ENCODE assay signal across 39 cellular contexts in genomic region chr15:25871403-25871802, GRCh38. TPM values are rescaled to one million over a fixed set of nuclear protein-coding genes. Genes with fewer than 3 reads are reported as not detected.
"Had no signal": no experiment of that assay in that cellular context is flagged by ENCODE, and none has a peak within 500 bp of the region (broad histone marks: within the 10 kb centered on the region; RNA-seq: fewer than 3 reads in every experiment).

No MANE protein-coding gene starts in this region.

- ATAC-seq: activated naive CD4-positive, alpha-beta T cell treated with anti-CD3 and anti-CD28 coated beads, Interleukin-2, amount 50 U/mL, for 72 hours; activated naive CD8-positive, alpha-beta T cell treated with anti-CD3 and anti-CD28 coated beads, Interleukin-2, amount 50 U/mL, for 24 hours; activated T-cell treated with anti-CD3 and anti-CD28 coated beads, Interleukin-2, amount 50 U/mL, for 4 hours; activated T-cell treated with anti-CD3 and anti-CD28 coated beads, Interleukin-2, amount 50 U/mL, for 72 hours; activated T-helper 17 cell treated with anti-CD3 and anti-CD28 coated beads, Interleukin-2, amount 50 U/mL, for 72 hours had no signal

- H3K4me3 ChIP-seq: adrenal gland, ascending aorta, body of pancreas, breast epithelium, cardiac muscle cell had no signal

- H3K27ac ChIP-seq: adrenal gland, ascending aorta, body of pancreas, brain microvascular endothelial cell, breast epithelium, cardiac muscle cell had no signal

- H3K27me3 Mint-ChIP-seq: activated naive CD4-positive, alpha-beta T cell treated with anti-CD3 and anti-CD28 coated beads, Interleukin-2, amount 50 U/mL, for 24 hours; activated naive CD8-positive, alpha-beta T cell; activated naive CD8-positive, alpha-beta T cell treated with anti-CD3 and anti-CD28 coated beads for 36 hours; activated naive CD8-positive, alpha-beta T cell treated with anti-CD3 and anti-CD28 coated beads, Interleukin-2, amount 50 U/mL, for 24 hours; activated T-helper 17 cell treated with anti-CD3 and anti-CD28 coated beads, Interleukin-2, amount 50 U/mL, for 72 hours; central memory CD8-positive, alpha-beta T cell had no signal

- H3K9me3 ChIP-seq: adrenal gland, ascending aorta, body of pancreas, breast epithelium had no signal

- H3K4me3 Mint-ChIP-seq: activated naive CD4-positive, alpha-beta T cell treated with anti-CD3 and anti-CD28 coated beads for 36 hours; activated naive CD4-positive, alpha-beta T cell treated with anti-CD3 and anti-CD28 coated beads, Interleukin-2, amount 10 ng/mL, durations not matched to agents 7 days and 5 days; activated naive CD4-positive, alpha-beta T cell treated with anti-CD3 and anti-CD28 coated beads, Interleukin-2, amount 50 U/mL, for 24 hours; activated naive CD8-positive, alpha-beta T cell; activated naive CD8-positive, alpha-beta T cell treated with anti-CD3 and anti-CD28 coated beads for 36 hours; activated naive CD8-positive, alpha-beta T cell treated with anti-CD3 and anti-CD28 coated beads, Interleukin-2, amount 10 ng/mL, durations not matched to agents 7 days and 5 days; activated naive CD8-positive, alpha-beta T cell treated with anti-CD3 and anti-CD28 coated beads, Interleukin-2, amount 50 U/mL, for 24 hours; activated T-cell treated with anti-CD3 and anti-CD28 coated beads, Interleukin-2, amount 50 U/mL, for 4 hours; activated T-cell treated with anti-CD3 and anti-CD28 coated beads, Interleukin-2, amount 50 U/mL, for 72 hours; activated T-helper 1 cell treated with anti-CD3 and anti-CD28 coated beads, Interleukin-12 subunit alpha, Interleukin-12 subunit beta, Interleukin-2, Interleukin-4 antibody, amounts not matched to agents 30 ng/mL and 10 ng/mL and 1 ng/mL, durations not matched to agents 14 hours and 24 hours and 36 hours; activated T-helper 17 cell treated with anti-CD3 and anti-CD28 coated beads, Interleukin-2, amount 50 U/mL, for 72 hours; brain; central memory CD8-positive, alpha-beta T cell had no signal

- H3K4me1 ChIP-seq: adrenal gland, ascending aorta, body of pancreas, breast epithelium had no signal

- FAIRE-seq: astrocyte, bronchial epithelial cell, colon had no signal

- H3K36me3 Mint-ChIP-seq: activated naive CD4-positive, alpha-beta T cell treated with anti-CD3 and anti-CD28 coated beads, Interleukin-2, amount 10 ng/mL, durations not matched to agents 7 days and 5 days; activated naive CD4-positive, alpha-beta T cell treated with anti-CD3 and anti-CD28 coated beads, Interleukin-2, amount 50 U/mL, for 24 hours; activated naive CD4-positive, alpha-beta T cell treated with anti-CD3 and anti-CD28 coated beads, Interleukin-2, amount 50 U/mL, for 72 hours; activated naive CD8-positive, alpha-beta T cell; activated naive CD8-positive, alpha-beta T cell treated with anti-CD3 and anti-CD28 coated beads for 36 hours; activated naive CD8-positive, alpha-beta T cell treated with anti-CD3 and anti-CD28 coated beads, Interleukin-2, amount 10 ng/mL, durations not matched to agents 7 days and 5 days; brain had no signal

- DNase-seq: activated effector memory CD4-positive, alpha-beta T cell treated with anti-CD3 and anti-CD28 coated beads, Interleukin-2, amount 50 U/mL, for 16 hours; activated effector memory CD4-positive, alpha-beta T cell treated with Interleukin-2 at 50 U/mL for 16 hours; activated gamma-delta T cell; activated gamma-delta T cell treated with Interleukin-2 at 50 U/mL for 16 hours; activated naive CD4-positive, alpha-beta T cell; activated naive CD4-positive, alpha-beta T cell treated with anti-CD3 and anti-CD28 coated beads for 36 hours; activated naive CD4-positive, alpha-beta T cell treated with anti-CD3 and anti-CD28 coated beads, Interleukin-2, amount 10 ng/mL, durations not matched to agents 7 days and 5 days; activated naive CD4-positive, alpha-beta T cell treated with anti-CD3 and anti-CD28 coated beads, Interleukin-2, amount 50 U/mL, for 16 hours; activated naive CD4-positive, alpha-beta T cell treated with Interleukin-2 at 50 U/mL for 16 hours; activated naive CD8-positive, alpha-beta T cell treated with anti-CD3 and anti-CD28 coated beads for 36 hours; activated naive CD8-positive, alpha-beta T cell treated with anti-CD3 and anti-CD28 coated beads, Interleukin-2, amount 10 ng/mL, durations not matched to agents 7 days and 5 days; activated naive CD8-positive, alpha-beta T cell treated with anti-CD3 and anti-CD28 coated beads, Interleukin-2, amount 50 U/mL, for 24 hours; activated T-cell treated with anti-CD3 and anti-CD28 coated beads, Interleukin-2, amount 50 U/mL, for 4 hours; activated T-cell treated with anti-CD3 and anti-CD28 coated beads, Interleukin-2, amount 50 U/mL, for 48 hours; activated T-cell treated with anti-CD3 and anti-CD28 coated beads, Interleukin-2, amount 50 U/mL, for 72 hours; adrenal gland; amniotic stem cell; amygdala; anterior cingulate cortex; aorta; body of pancreas; brain microvascular endothelial cell; caudate nucleus; central memory CD4-positive, alpha-beta T cell; cerebellar nuclear complex had no signal

- H3K27ac Mint-ChIP-seq: activated naive CD4-positive, alpha-beta T cell treated with anti-CD3 and anti-CD28 coated beads for 36 hours; activated naive CD4-positive, alpha-beta T cell treated with anti-CD3 and anti-CD28 coated beads, Interleukin-2, amount 10 ng/mL, durations not matched to agents 7 days and 5 days; activated naive CD4-positive, alpha-beta T cell treated with anti-CD3 and anti-CD28 coated beads, Interleukin-2, amount 50 U/mL, for 24 hours; activated naive CD4-positive, alpha-beta T cell treated with anti-CD3 and anti-CD28 coated beads, Interleukin-2, amount 50 U/mL, for 72 hours; activated naive CD8-positive, alpha-beta T cell; activated naive CD8-positive, alpha-beta T cell treated with anti-CD3 and anti-CD28 coated beads for 36 hours; activated naive CD8-positive, alpha-beta T cell treated with anti-CD3 and anti-CD28 coated beads, Interleukin-2, amount 10 ng/mL, durations not matched to agents 7 days and 5 days; activated naive CD8-positive, alpha-beta T cell treated with anti-CD3 and anti-CD28 coated beads, Interleukin-2, amount 50 U/mL, for 24 hours; activated T-cell treated with anti-CD3 and anti-CD28 coated beads, Interleukin-2, amount 50 U/mL, for 72 hours; activated T-helper 1 cell treated with anti-CD3 and anti-CD28 coated beads, Interleukin-12 subunit alpha, Interleukin-12 subunit beta, Interleukin-2, Interleukin-4 antibody, amounts not matched to agents 30 ng/mL and 10 ng/mL and 1 ng/mL, durations not matched to agents 14 hours and 24 hours and 36 hours; activated T-helper 17 cell treated with anti-CD3 and anti-CD28 coated beads, Interleukin-2, amount 50 U/mL, for 72 hours; activated T-helper 2 cell treated with anti-CD3 and anti-CD28 coated beads, Interferon-gamma antibody, Interleukin-2, Interleukin-4, amounts not matched to agents 10 μg/mL and 5 μg/mL and 100 μg/mL, durations not matched to agents 14 hours and 24 hours and 36 hours; brain had no signal

- H3K9me3 Mint-ChIP-seq: activated naive CD4-positive, alpha-beta T cell treated with anti-CD3 and anti-CD28 coated beads for 36 hours; activated naive CD4-positive, alpha-beta T cell treated with anti-CD3 and anti-CD28 coated beads, Interleukin-2, amount 10 ng/mL, durations not matched to agents 7 days and 5 days; activated naive CD4-positive, alpha-beta T cell treated with anti-CD3 and anti-CD28 coated beads, Interleukin-2, amount 50 U/mL, for 24 hours; activated naive CD4-positive, alpha-beta T cell treated with anti-CD3 and anti-CD28 coated beads, Interleukin-2, amount 50 U/mL, for 72 hours; activated naive CD8-positive, alpha-beta T cell treated with anti-CD3 and anti-CD28 coated beads for 36 hours; activated naive CD8-positive, alpha-beta T cell treated with anti-CD3 and anti-CD28 coated beads, Interleukin-2, amount 10 ng/mL, durations not matched to agents 7 days and 5 days; activated naive CD8-positive, alpha-beta T cell treated with anti-CD3 and anti-CD28 coated beads, Interleukin-2, amount 50 U/mL, for 24 hours; activated T-cell treated with anti-CD3 and anti-CD28 coated beads, Interleukin-2, amount 50 U/mL, for 4 hours; activated T-cell treated with anti-CD3 and anti-CD28 coated beads, Interleukin-2, amount 50 U/mL, for 72 hours; activated T-helper 1 cell treated with anti-CD3 and anti-CD28 coated beads, Interleukin-12 subunit alpha, Interleukin-12 subunit beta, Interleukin-2, Interleukin-4 antibody, amounts not matched to agents 30 ng/mL and 10 ng/mL and 1 ng/mL, durations not matched to agents 14 hours and 24 hours and 36 hours; activated T-helper 17 cell treated with anti-CD3 and anti-CD28 coated beads, Interleukin-2, amount 50 U/mL, for 72 hours; activated T-helper 2 cell treated with anti-CD3 and anti-CD28 coated beads, Interferon-gamma antibody, Interleukin-2, Interleukin-4, amounts not matched to agents 10 μg/mL and 5 μg/mL and 100 μg/mL, durations not matched to agents 14 hours and 24 hours and 36 hours; brain; central memory CD8-positive, alpha-beta T cell had no signal

- H3K4me1 Mint-ChIP-seq: activated T-helper 17 cell treated with anti-CD3 and anti-CD28 coated beads, Interleukin-2, amount 50 U/mL, for 72 hours; brain; central memory CD8-positive, alpha-beta T cell had no signal

- H3K36me3 ChIP-seq: adrenal gland, ascending aorta, brain microvascular endothelial cell, breast epithelium, cardiac muscle cell had no signal

- H3K27me3 ChIP-seq: adrenal gland, ascending aorta, body of pancreas, brain microvascular endothelial cell, breast epithelium had no signal

RNA-seq across cellular contexts. Expression of gene ATP10A, which starts 8.3 kb away (rescaled TPM):
- total RNA-seq: cardiac muscle cell had no signal
- polyA plus RNA-seq: cardiac muscle cell had no signal
